14 cellular contexts compared by ENCODE assay signal in the genomic region with DNA sequence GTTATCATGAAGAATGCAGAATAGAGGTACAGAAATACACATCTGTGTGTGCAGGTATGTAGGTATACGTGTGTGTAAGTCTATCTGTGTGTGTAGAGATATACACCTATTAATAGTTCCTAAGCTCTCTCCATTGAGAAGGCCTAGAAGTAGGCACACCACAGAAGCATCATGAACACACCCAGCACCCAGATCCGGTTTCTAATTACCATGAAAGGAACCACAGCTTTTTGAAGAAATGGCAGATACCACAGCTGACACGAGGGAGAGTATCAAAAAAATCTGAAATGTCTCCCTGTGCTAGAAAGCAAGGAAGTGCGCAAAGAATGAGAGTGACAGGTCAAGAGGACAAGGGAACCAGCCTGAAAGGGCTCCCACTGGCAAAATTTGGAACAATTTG. TPM values are rescaled to one million over a fixed set of nuclear protein-coding genes. Genes with fewer than 3 reads are reported as not detected.
DNase-seq lines count a peak whose midpoint lies in the region; ATAC-seq lines count a peak whose summit lies in the region.
"Had no signal": no experiment of that assay in that cellular context is flagged by ENCODE, and none has a peak within 500 bp of the region (broad histone marks: within the 10 kb centered on the region; RNA-seq: fewer than 3 reads in every experiment).

No MANE protein-coding gene starts in this region.

- H3K4me1 ChIP-seq in CD8-positive, alpha-beta memory T cell (ENCODE audit: insufficient read depth, low read length): peaks cover 23% of the 10 kb centered on the region
- H3K4me1 ChIP-seq: gastroesophageal sphincter, left ventricle myocardium inferior, prostate gland, uterus had no signal

- no peaks in the 10 kb centered on the region for H3K27me3 ChIP-seq in CD8-positive, alpha-beta memory T cell (ENCODE audit: insufficient read depth, low read length, poor library complexity, severe bottlenecking)
- H3K27me3 ChIP-seq: gastroesophageal sphincter, uterus had no signal

- H3K4me1 Mint-ChIP-seq in activated CD4-positive, alpha-beta memory T cell treated with anti-CD3 and anti-CD28 coated beads, Interleukin-2, amount 10 ng/mL, durations not matched to agents 7 days and 5 days: peaks cover 35% of the 10 kb centered on the region
- peaks cover 18% of the 10 kb centered on the region for H3K4me1 Mint-ChIP-seq in activated CD4-positive, alpha-beta memory T cell treated with anti-CD3 and anti-CD28 coated beads for 36 hours (ENCODE audit: low read depth)
- peaks cover 21 to 25% (median 24%) of the 10 kb centered on the region in 3 donors for H3K4me1 Mint-ChIP-seq in CD8-positive, alpha-beta memory T cell
- peaks cover 22 to 23% (median 23%) of the 10 kb centered on the region in 3 donors for H3K4me1 Mint-ChIP-seq in T-cell
- H3K4me1 Mint-ChIP-seq in immature natural killer cell: peaks cover 29 to 34% of the 10 kb centered on the region in 2 donors

- CTCF ChIA-PET in activated CD4-positive, alpha-beta memory T cell treated with anti-CD3 and anti-CD28 coated beads, Interleukin-2, amount 10 ng/mL, durations not matched to agents 7 days and 5 days (lab: Charles Lee): interaction anchor here (1.6 to 2.0 kb wide), 2 partner anchors 104 to 105 kb away, joined by 4 to 6 read pairs; no protein-coding TSS in a partner anchor
- CTCF ChIA-PET in activated CD4-positive, alpha-beta memory T cell treated with anti-CD3 and anti-CD28 coated beads for 36 hours (lab: Charles Lee): no interaction called here
- CTCF ChIA-PET in CD8-positive, alpha-beta memory T cell (lab: Charles Lee): interaction anchor here (1.0 to 1.3 kb wide), 2 partner anchors 11 to 27 kb away, joined by 3 to 4 read pairs; no protein-coding TSS in a partner anchor
- CTCF ChIA-PET in T-cell (lab: Charles Lee): interaction anchor here (0.6 to 1.0 kb wide), 3 partner anchors 17 to 128 kb away, joined by 3 to 4 read pairs (median 4); no protein-coding TSS in a partner anchor

- peak; percentile 53 for DNase-seq in activated CD4-positive, alpha-beta memory T cell treated with anti-CD3 and anti-CD28 coated beads, Interleukin-2, amount 10 ng/mL, durations not matched to agents 7 days and 5 days
- DNase-seq in activated CD4-positive, alpha-beta memory T cell treated with anti-CD3 and anti-CD28 coated beads for 36 hours: no peak
- peak in 3 of 5 donors; percentile 46 to 70 (median 64) for DNase-seq in CD8-positive, alpha-beta memory T cell
- peak in 28 of 34 experiments; percentile 4 to 46 (median 16) for DNase-seq in T-cell
- peak; percentile 41 to 55 (median 54) for DNase-seq in immature natural killer cell
- no peak for DNase-seq in hypothalamus (lab: John Stamatoyannopoulos, UW)
- no peak for DNase-seq in SW 1271 (lab: John Stamatoyannopoulos, UW)
- DNase-seq: anterior cingulate cortex, left ventricle myocardium inferior, SHP77 treated with DMSO at 0.1 percent for 48 hours, uterus had no signal

- no peaks in the 10 kb centered on the region for H3K36me3 ChIP-seq in CD8-positive, alpha-beta memory T cell (ENCODE audit: insufficient read depth, low read length)
- H3K36me3 ChIP-seq: prostate gland, uterus had no signal

- ATAC-seq in T-cell (replicated peaks in 1 of 4) (peak; percentile 80 to 97 (median 92)), GM19351 (IDR thresholded peaks at IDR 0.05; ENCODE audit: unreplicated experiment) (no peak)
- ATAC-seq: gastroesophageal sphincter had no signal

- H3K27ac ChIP-seq in CD8-positive, alpha-beta memory T cell (ENCODE audit: low read depth, low read length): no peak overlapping the region
- H3K27ac ChIP-seq: gastroesophageal sphincter, left ventricle myocardium inferior, prostate gland, uterus had no signal

- no peaks in the 10 kb centered on the region for H3K9me3 Mint-ChIP-seq in activated CD4-positive, alpha-beta memory T cell treated with anti-CD3 and anti-CD28 coated beads, Interleukin-2, amount 10 ng/mL, durations not matched to agents 7 days and 5 days
- H3K9me3 Mint-ChIP-seq in activated CD4-positive, alpha-beta memory T cell treated with anti-CD3 and anti-CD28 coated beads for 36 hours: no peaks in the 10 kb centered on the region
- no peaks in the 10 kb centered on the region for H3K9me3 Mint-ChIP-seq in CD8-positive, alpha-beta memory T cell
- H3K9me3 Mint-ChIP-seq in T-cell (no peaks in the 10 kb centered on the region), immature natural killer cell (no peaks in the 10 kb centered on the region)

- H3K27ac Mint-ChIP-seq in activated CD4-positive, alpha-beta memory T cell treated with anti-CD3 and anti-CD28 coated beads, Interleukin-2, amount 10 ng/mL, durations not matched to agents 7 days and 5 days: peak overlapping the region; percentile 90
- H3K27ac Mint-ChIP-seq in activated CD4-positive, alpha-beta memory T cell treated with anti-CD3 and anti-CD28 coated beads for 36 hours: no peak overlapping the region
- peak overlapping the region; percentile 7 to 90 (median 40) for H3K27ac Mint-ChIP-seq in CD8-positive, alpha-beta memory T cell
- H3K27ac Mint-ChIP-seq in T-cell (peak overlapping the region; percentile 17 to 19), immature natural killer cell (peak overlapping the region; percentile 71 to 89 (median 80))

- no peaks in the 10 kb centered on the region for H3K9me3 ChIP-seq in CD8-positive, alpha-beta memory T cell (ENCODE audit: low read length)
- H3K9me3 ChIP-seq: gastroesophageal sphincter, left ventricle myocardium inferior, prostate gland, uterus had no signal

- POLR2A ChIA-PET in activated CD4-positive, alpha-beta memory T cell treated with anti-CD3 and anti-CD28 coated beads, Interleukin-2, amount 10 ng/mL, durations not matched to agents 7 days and 5 days (lab: Charles Lee): interaction anchor here (0.7 to 1.7 kb wide), 12 partner anchors 12 to 101 kb away, joined by 3 to 8 read pairs (median 4); a partner anchor contains a TSS
- POLR2A ChIA-PET in activated CD4-positive, alpha-beta memory T cell treated with anti-CD3 and anti-CD28 coated beads for 36 hours (lab: Charles Lee): no interaction called here
- POLR2A ChIA-PET in CD8-positive, alpha-beta memory T cell (lab: Charles Lee): no interaction called here
- POLR2A ChIA-PET in T-cell (lab: Charles Lee): interaction anchor here in 1 of 2 donors (0.6 kb wide), 1 partner anchor 85 kb away, joined by 5 read pairs; no protein-coding TSS in a partner anchor

- no peak overlapping the region for H3K4me3 Mint-ChIP-seq in activated CD4-positive, alpha-beta memory T cell treated with anti-CD3 and anti-CD28 coated beads, Interleukin-2, amount 10 ng/mL, durations not matched to agents 7 days and 5 days
- H3K4me3 Mint-ChIP-seq in activated CD4-positive, alpha-beta memory T cell treated with anti-CD3 and anti-CD28 coated beads for 36 hours: no peak overlapping the region
- H3K4me3 Mint-ChIP-seq in CD8-positive, alpha-beta memory T cell: peak overlapping the region in 6 of 7 donors; percentile 13 to 55 (median 41)
- H3K4me3 Mint-ChIP-seq in T-cell: peak overlapping the region in 1 of 3 donors; percentile 43
- H3K4me3 Mint-ChIP-seq in immature natural killer cell: peak overlapping the region; percentile 28 to 71 (median 56)

- intact Hi-C loops in activated CD4-positive, alpha-beta memory T cell treated with anti-CD3 and anti-CD28 coated beads for 36 hours (cut with micrococcal nuclease): no loop called here

- H3K27me3 Mint-ChIP-seq in activated CD4-positive, alpha-beta memory T cell treated with anti-CD3 and anti-CD28 coated beads, Interleukin-2, amount 10 ng/mL, durations not matched to agents 7 days and 5 days: no peaks in the 10 kb centered on the region
- H3K27me3 Mint-ChIP-seq in activated CD4-positive, alpha-beta memory T cell treated with anti-CD3 and anti-CD28 coated beads for 36 hours: no peaks in the 10 kb centered on the region
- H3K27me3 Mint-ChIP-seq in CD8-positive, alpha-beta memory T cell: no peaks in the 10 kb centered on the region
- no peaks in the 10 kb centered on the region for H3K27me3 Mint-ChIP-seq in T-cell
- peaks cover 0 to 2% (median 2%) of the 10 kb centered on the region in 3 donors for H3K27me3 Mint-ChIP-seq in immature natural killer cell (ENCODE audit: low read depth in 3 of 3)

- H3K36me3 Mint-ChIP-seq in activated CD4-positive, alpha-beta memory T cell treated with anti-CD3 and anti-CD28 coated beads, Interleukin-2, amount 10 ng/mL, durations not matched to agents 7 days and 5 days (ENCODE audit: low read depth): peaks cover 17% of the 10 kb centered on the region
- H3K36me3 Mint-ChIP-seq in activated CD4-positive, alpha-beta memory T cell treated with anti-CD3 and anti-CD28 coated beads for 36 hours: peaks cover 5% of the 10 kb centered on the region
- peaks cover 0 to 5% (median 2%) of the 10 kb centered on the region in 3 donors for H3K36me3 Mint-ChIP-seq in CD8-positive, alpha-beta memory T cell
- peaks cover 2% of the 10 kb centered on the region for H3K36me3 Mint-ChIP-seq in T-cell
- H3K36me3 Mint-ChIP-seq in immature natural killer cell: peaks cover 4 to 10% (median 5%) of the 10 kb centered on the region in 3 donors

- H3K4me3 ChIP-seq in CD8-positive, alpha-beta memory T cell (ENCODE audit: low read length): no peak overlapping the region
- H3K4me3 ChIP-seq: gastroesophageal sphincter, left ventricle myocardium inferior, prostate gland, uterus had no signal

RNA-seq across cellular contexts. Expression of a gene that starts 27.7 kb away (rescaled TPM):
- total RNA-seq in activated CD4-positive, alpha-beta memory T cell treated with anti-CD3 and anti-CD28 coated beads, Interleukin-2, amount 10 ng/mL, durations not matched to agents 7 days and 5 days: 1 to 10 TPM; 6.4 to 6.9 TPM
- total RNA-seq in activated CD4-positive, alpha-beta memory T cell treated with anti-CD3 and anti-CD28 coated beads for 36 hours: 10 to 100 TPM; 10.1 to 12.1 TPM
- 10 to 100 TPM; 15.4 to 16.9 TPM for total RNA-seq in CD8-positive, alpha-beta memory T cell
- polyA plus RNA-seq in CD8-positive, alpha-beta memory T cell: 3.9 TPM
- total RNA-seq in T-cell: 1 to 10 TPM; 1.4 to 2.9 (median 1.8) TPM
- 1 to 10 TPM in 2 of 3 donors, not detected in 1; 1.8 to 4.2 TPM for polyA plus RNA-seq in immature natural killer cell

Comparison
In these comparisons a context has a peak if more than half of its experiments do, and no peak if none do; other contexts are left out.
1. DNase-seq: peak in activated CD4-positive, alpha-beta memory T cell treated with anti-CD3 and anti-CD28 coated beads, Interleukin-2, amount 10 ng/mL, durations not matched to agents 7 days and 5 days (single experiment), CD8-positive, alpha-beta memory T cell (3 of 5), T-cell (28 of 34) and immature natural killer cell (3 of 3); none in activated CD4-positive, alpha-beta memory T cell treated with anti-CD3 and anti-CD28 coated beads for 36 hours (single experiment), hypothalamus (0 of 51) and SW 1271 (0 of 2).
2. H3K4me3 Mint-ChIP-seq: peak in CD8-positive, alpha-beta memory T cell (6 of 7) and immature natural killer cell (5 of 5); none in activated CD4-positive, alpha-beta memory T cell treated with anti-CD3 and anti-CD28 coated beads, Interleukin-2, amount 10 ng/mL, durations not matched to agents 7 days and 5 days (single experiment) and activated CD4-positive, alpha-beta memory T cell treated with anti-CD3 and anti-CD28 coated beads for 36 hours (single experiment).